ENCODE assay signal across 1 cellular context in genomic region chr1:155181371-155182051, GRCh38.
TF ChIP-seq lines count a peak whose summit lies in the region.

No MANE protein-coding gene starts in this region.

TF ChIP-seq in K562, 482 proteins besides CTCF, POLR2A, EP300 and RAD21:
- TF ChIP-seq ZBTB33 (CRISPR knock-in tag; IDR thresholded peaks at IDR 0.05) (peak; percentile 41; the same call in 1 of the 2 replicates), ZNF41 (CRISPR knock-in tag; conservative IDR thresholded peaks at IDR 0.05) (no peak)
